In genomic region chr20:53943522-53944291, GRCh38 we compare ENCODE assay signal across 8 cellular contexts.
A peak's percentile ranks its signal among the peaks of the same experiment; 100 is the strongest.
DNase-seq lines count a peak whose midpoint lies in the region; ATAC-seq and TF ChIP-seq lines count a peak whose summit lies in the region.

No MANE protein-coding gene starts in this region.

- no peaks in the 10 kb centered on the region for H3K9me3 ChIP-seq in SJCRH30 (replicated peaks)
- no peaks in the 10 kb centered on the region for H3K9me3 ChIP-seq in mucosa of descending colon
- H3K9me3 ChIP-seq in sigmoid colon: no peaks in the 10 kb centered on the region

- no peak for TF ChIP-seq POLR2A in sigmoid colon (IDR thresholded peaks at IDR 0.05)

- POLR2A ChIA-PET in MCF 10A (lab: Yijun Ruan, JAX): interaction anchor here (1.2 kb wide), 1 partner anchor 15 kb away, joined by 3 read pairs; no protein-coding TSS in a partner anchor

- H3K36me3 ChIP-seq in SJCRH30 (no peaks in the 10 kb centered on the region), mucosa of descending colon (ENCODE audit: low read depth) (no peaks in the 10 kb centered on the region), sigmoid colon (no peaks in the 10 kb centered on the region)

- intact Hi-C loops in MCF 10A (cut with micrococcal nuclease): loop anchor here (1.0 to 5.0 kb wide), 2 partner anchors 119 to 254 kb away; no protein-coding TSS in a partner anchor
- intact Hi-C loops in mucosa of descending colon (cut with DNase I, micrococcal nuclease): loop anchor here in 1 of 2 donors (10.0 kb wide), 1 partner anchor 369 kb away; no protein-coding TSS in a partner anchor
- intact Hi-C loops in sigmoid colon (cut with DNase I): loop anchor here (10.0 kb wide), 2 partner anchors 121 to 251 kb away; no protein-coding TSS in a partner anchor

- H3K4me1 ChIP-seq in SJCRH30 (peaks cover 32% of the 10 kb centered on the region), mucosa of descending colon (ENCODE audit: low read depth) (peaks cover 22% of the 10 kb centered on the region), sigmoid colon (peaks cover 0 to 34% (median 23%) of the 10 kb centered on the region in 4 donors)

- TF ChIP-seq EP300 in sigmoid colon (IDR thresholded peaks at IDR 0.05): no peak

- peaks cover 3% of the 10 kb centered on the region for H3K36me3 Mint-ChIP-seq in MCF 10A (ENCODE audit: insufficient read depth, unreplicated experiment)

- H3K4me3 ChIP-seq in SJCRH30 (peak overlapping the region; percentile 39), mucosa of descending colon (no peak overlapping the region), sigmoid colon (no peak overlapping the region)

- H3K4me1 Mint-ChIP-seq in MCF 10A (ENCODE audit: insufficient read depth, unreplicated experiment): peaks cover 22% of the 10 kb centered on the region

- no peak overlapping the region for H3K27ac Mint-ChIP-seq in MCF 10A (ENCODE audit: low read depth, unreplicated experiment)

- no peaks in the 10 kb centered on the region for H3K9me3 Mint-ChIP-seq in MCF 10A (ENCODE audit: unreplicated experiment)

- no peak for ATAC-seq in mucosa of descending colon
- no peak for ATAC-seq in HG02623 (IDR thresholded peaks at IDR 0.05; ENCODE audit: unreplicated experiment)
- no peak for ATAC-seq in GM18858 (IDR thresholded peaks at IDR 0.05; ENCODE audit: unreplicated experiment)

- TF ChIP-seq CTCF in AG09319 (IDR thresholded peaks at IDR 0.05; ENCODE audit: low read depth, low read length) (peak; percentile 54), GM13977 (IDR thresholded peaks at IDR 0.05; ENCODE audit: extremely low read depth, insufficient read depth, missing control alignments) (peak; percentile 40), MCF 10A (IDR thresholded peaks at IDR 0.05; ENCODE audit: unreplicated experiment) (peak; percentile 47), mucosa of descending colon (IDR thresholded peaks at IDR 0.05) (peak; percentile 16), sigmoid colon (IDR thresholded peaks at IDR 0.05) (peak in 2 of 4 experiments; percentile 21 to 44)

- CTCF ChIA-PET in MCF 10A (lab: Yijun Ruan, JAX): interaction anchor here (0.6 to 5.0 kb wide), 9 partner anchors 12 to 1205 kb away, joined by 3 to 25 read pairs (median 4); no protein-coding TSS in a partner anchor

- no peaks in the 10 kb centered on the region for H3K27me3 ChIP-seq in SJCRH30
- no peaks in the 10 kb centered on the region for H3K27me3 ChIP-seq in sigmoid colon

- no peak for DNase-seq in AG09319 (ENCODE audit: extremely low read depth, low read depth)
- DNase-seq in GM13977 (ENCODE audit: low spot score): no peak
- DNase-seq in SJCRH30: peak; percentile 52 to 79
- DNase-seq in MCF 10A (ENCODE audit: unreplicated experiment): peak; percentile 37
- peak in 1 of 3 donors; percentile 60 for DNase-seq in mucosa of descending colon
- DNase-seq in sigmoid colon: no peak

- H3K27me3 Mint-ChIP-seq in MCF 10A (ENCODE audit: insufficient read depth, unreplicated experiment): no peaks in the 10 kb centered on the region

- in situ Hi-C loops in GM13977 (cut with MboI; ENCODE audit: low pct_unique_long_range_greater_than_20kb, low sequenced_read_pairs, unreplicated experiment): loop anchor here (5.0 to 10.0 kb wide), 3 partner anchors 121 to 529 kb away; no protein-coding TSS in a partner anchor

- BruUV-seq in MCF 10A (replicated peaks; lab: Mats Ljungman, UMichigan): no TSS peak

- H3K4me3 Mint-ChIP-seq in MCF 10A (ENCODE audit: unreplicated experiment): no peak overlapping the region

- 23 to 26% methylated on average over 11 of the region's 11 CpGs for WGBS in sigmoid colon, 2 donors

- no peak overlapping the region for H3K27ac ChIP-seq in SJCRH30
- no peak overlapping the region for H3K27ac ChIP-seq in sigmoid colon

Comparison
In these comparisons a context has a peak if more than half of its experiments do, and no peak if none do; other contexts are left out.
1. DNase-seq: peak in SJCRH30 (2 of 2) and MCF 10A (single experiment); none in AG09319 (single experiment), GM13977 (single experiment) and sigmoid colon (single experiment).